1 cellular context compared by ENCODE assay signal in the genomic region with DNA sequence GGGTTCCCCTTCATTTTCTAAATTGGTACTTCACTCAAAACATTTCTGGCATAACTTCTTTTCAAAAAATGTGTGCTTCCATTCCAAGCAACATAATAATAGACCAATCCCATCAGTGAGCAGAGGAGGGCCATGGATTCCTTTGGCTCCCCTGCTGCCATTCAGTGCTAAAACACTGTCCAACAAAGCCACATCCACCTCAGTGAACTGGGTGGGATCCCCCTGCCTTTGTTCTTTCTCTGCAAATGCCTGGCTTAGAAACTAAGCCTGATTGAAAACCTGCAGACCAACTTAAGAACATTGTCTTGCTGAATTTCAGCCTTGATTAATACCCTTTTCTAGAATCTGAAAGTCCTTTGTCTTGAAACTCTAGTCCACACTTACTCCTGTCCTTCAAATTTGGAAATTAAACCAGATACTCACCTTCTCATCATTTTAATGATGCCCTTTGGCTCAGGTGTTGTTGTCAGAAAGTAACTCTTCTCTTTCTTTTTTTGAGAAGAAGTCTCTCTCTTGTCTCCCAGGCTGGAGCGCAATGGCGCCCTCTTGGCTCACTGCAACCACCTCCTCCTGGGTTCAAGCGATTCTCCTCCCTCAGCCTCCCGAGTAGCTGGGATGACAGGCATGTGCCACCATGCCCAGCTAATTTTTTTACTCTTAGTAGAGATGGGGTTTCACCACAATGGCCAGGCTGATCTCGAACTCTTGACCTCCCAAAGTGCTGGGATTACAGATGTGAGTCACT.
TF ChIP-seq lines count a peak whose summit lies in the region.

No MANE protein-coding gene starts in this region.

TF ChIP-seq in HEK293, 187 proteins besides CTCF, POLR2A, EP300 and RAD21 (continued from another document):
- TF ChIP-seq, protein P1, sequence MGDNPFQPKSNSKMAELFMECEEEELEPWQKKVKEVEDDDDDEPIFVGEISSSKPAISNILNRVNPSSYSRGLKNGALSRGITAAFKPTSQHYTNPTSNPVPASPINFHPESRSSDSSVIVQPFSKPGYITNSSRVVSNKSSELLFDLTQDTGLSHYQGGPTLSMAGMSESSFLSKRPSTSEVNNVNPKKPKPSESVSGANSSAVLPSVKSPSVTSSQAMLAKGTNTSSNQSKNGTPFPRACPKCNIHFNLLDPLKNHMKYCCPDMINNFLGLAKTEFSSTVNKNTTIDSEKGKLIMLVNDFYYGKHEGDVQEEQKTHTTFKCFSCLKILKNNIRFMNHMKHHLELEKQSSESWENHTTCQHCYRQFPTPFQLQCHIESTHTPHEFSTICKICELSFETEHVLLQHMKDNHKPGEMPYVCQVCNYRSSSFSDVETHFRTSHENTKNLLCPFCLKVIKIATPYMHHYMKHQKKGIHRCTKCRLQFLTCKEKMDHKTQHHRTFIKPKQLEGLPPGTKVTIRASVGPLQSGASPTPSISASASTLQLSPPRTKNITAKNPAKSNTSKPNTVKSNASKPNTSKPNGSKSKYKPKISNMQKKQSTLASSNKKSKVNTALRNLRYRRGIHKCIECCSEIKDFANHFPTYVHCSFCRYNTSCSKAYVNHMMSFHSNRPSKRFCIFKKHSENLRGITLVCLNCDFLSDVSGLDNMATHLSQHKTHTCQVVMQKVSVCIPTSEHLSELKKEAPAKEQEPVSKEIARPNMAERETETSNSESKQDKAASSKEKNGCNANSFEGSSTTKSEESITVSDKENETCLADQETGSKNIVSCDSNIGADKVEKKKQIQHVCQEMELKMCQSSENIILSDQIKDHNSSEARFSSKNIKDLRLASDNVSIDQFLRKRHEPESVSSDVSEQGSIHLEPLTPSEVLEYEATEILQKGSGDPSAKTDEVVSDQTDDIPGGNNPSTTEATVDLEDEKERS (tag by site-specific recombination; IDR thresholded peaks at IDR 0.05), result no peak
- TF ChIP-seq, protein P2, sequence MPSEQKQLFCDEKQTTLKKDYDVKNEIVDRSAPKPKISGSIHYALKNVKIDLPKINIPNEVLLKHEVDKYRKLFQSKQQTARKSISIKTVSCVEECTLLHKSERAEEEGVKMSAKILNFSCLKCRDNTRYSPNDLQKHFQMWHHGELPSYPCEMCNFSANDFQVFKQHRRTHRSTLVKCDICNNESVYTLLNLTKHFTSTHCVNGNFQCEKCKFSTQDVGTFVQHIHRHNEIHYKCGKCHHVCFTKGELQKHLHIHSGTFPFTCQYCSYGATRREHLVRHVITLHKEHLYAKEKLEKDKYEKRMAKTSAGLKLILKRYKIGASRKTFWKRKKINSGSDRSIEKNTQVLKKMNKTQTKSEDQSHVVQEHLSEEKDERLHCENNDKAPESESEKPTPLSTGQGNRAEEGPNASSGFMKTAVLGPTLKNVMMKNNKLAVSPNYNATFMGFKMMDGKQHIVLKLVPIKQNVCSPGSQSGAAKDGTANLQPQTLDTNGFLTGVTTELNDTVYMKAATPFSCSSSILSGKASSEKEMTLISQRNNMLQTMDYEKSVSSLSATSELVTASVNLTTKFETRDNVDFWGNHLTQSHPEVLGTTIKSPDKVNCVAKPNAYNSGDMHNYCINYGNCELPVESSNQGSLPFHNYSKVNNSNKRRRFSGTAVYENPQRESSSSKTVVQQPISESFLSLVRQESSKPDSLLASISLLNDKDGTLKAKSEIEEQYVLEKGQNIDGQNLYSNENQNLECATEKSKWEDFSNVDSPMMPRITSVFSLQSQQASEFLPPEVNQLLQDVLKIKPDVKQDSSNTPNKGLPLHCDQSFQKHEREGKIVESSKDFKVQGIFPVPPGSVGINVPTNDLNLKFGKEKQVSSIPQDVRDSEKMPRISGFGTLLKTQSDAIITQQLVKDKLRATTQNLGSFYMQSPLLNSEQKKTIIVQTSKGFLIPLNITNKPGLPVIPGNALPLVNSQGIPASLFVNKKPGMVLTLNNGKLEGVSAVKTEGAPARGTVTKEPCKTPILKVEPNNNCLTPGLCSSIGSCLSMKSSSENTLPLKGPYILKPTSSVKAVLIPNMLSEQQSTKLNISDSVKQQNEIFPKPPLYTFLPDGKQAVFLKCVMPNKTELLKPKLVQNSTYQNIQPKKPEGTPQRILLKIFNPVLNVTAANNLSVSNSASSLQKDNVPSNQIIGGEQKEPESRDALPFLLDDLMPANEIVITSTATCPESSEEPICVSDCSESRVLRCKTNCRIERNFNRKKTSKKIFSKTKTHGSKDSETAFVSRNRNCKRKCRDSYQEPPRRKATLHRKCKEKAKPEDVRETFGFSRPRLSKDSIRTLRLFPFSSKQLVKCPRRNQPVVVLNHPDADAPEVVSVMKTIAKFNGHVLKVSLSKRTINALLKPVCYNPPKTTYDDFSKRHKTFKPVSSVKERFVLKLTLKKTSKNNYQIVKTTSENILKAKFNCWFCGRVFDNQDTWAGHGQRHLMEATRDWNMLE (tag by site-specific recombination; conservative IDR thresholded peaks at IDR 0.05; ENCODE audit: low read depth), result no peak
- TF ChIP-seq ZNF214 (tag by site-specific recombination; IDR thresholded peaks at IDR 0.05; ENCODE audit: borderline replicate concordance), result no peak
- no peak for TF ChIP-seq ZNF112 (tag by site-specific recombination; IDR thresholded peaks at IDR 0.05)
- no peak for TF ChIP-seq ZNF544 (tag by site-specific recombination; IDR thresholded peaks at IDR 0.05)
- TF ChIP-seq, protein P3, sequence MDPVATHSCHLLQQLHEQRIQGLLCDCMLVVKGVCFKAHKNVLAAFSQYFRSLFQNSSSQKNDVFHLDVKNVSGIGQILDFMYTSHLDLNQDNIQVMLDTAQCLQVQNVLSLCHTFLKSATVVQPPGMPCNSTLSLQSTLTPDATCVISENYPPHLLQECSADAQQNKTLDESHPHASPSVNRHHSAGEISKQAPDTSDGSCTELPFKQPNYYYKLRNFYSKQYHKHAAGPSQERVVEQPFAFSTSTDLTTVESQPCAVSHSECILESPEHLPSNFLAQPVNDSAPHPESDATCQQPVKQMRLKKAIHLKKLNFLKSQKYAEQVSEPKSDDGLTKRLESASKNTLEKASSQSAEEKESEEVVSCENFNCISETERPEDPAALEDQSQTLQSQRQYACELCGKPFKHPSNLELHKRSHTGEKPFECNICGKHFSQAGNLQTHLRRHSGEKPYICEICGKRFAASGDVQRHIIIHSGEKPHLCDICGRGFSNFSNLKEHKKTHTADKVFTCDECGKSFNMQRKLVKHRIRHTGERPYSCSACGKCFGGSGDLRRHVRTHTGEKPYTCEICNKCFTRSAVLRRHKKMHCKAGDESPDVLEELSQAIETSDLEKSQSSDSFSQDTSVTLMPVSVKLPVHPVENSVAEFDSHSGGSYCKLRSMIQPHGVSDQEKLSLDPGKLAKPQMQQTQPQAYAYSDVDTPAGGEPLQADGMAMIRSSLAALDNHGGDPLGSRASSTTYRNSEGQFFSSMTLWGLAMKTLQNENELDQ (tag by site-specific recombination; IDR thresholded peaks at IDR 0.05; ENCODE audit: low read depth), result no peak
- TF ChIP-seq ZBTB8A (tag by site-specific recombination; IDR thresholded peaks at IDR 0.05), result no peak
- no peak for TF ChIP-seq GLI4 (tag by site-specific recombination; IDR thresholded peaks at IDR 0.05)
- TF ChIP-seq ZNF433 (tag by site-specific recombination; IDR thresholded peaks at IDR 0.05; ENCODE audit: low read depth), result no peak
- TF ChIP-seq, protein P4, sequence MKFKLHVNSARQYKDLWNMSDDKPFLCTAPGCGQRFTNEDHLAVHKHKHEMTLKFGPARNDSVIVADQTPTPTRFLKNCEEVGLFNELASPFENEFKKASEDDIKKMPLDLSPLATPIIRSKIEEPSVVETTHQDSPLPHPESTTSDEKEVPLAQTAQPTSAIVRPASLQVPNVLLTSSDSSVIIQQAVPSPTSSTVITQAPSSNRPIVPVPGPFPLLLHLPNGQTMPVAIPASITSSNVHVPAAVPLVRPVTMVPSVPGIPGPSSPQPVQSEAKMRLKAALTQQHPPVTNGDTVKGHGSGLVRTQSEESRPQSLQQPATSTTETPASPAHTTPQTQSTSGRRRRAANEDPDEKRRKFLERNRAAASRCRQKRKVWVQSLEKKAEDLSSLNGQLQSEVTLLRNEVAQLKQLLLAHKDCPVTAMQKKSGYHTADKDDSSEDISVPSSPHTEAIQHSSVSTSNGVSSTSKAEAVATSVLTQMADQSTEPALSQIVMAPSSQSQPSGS (tag by site-specific recombination; IDR thresholded peaks at IDR 0.05; ENCODE audit: low read depth), result no peak
